In the genomic region with DNA sequence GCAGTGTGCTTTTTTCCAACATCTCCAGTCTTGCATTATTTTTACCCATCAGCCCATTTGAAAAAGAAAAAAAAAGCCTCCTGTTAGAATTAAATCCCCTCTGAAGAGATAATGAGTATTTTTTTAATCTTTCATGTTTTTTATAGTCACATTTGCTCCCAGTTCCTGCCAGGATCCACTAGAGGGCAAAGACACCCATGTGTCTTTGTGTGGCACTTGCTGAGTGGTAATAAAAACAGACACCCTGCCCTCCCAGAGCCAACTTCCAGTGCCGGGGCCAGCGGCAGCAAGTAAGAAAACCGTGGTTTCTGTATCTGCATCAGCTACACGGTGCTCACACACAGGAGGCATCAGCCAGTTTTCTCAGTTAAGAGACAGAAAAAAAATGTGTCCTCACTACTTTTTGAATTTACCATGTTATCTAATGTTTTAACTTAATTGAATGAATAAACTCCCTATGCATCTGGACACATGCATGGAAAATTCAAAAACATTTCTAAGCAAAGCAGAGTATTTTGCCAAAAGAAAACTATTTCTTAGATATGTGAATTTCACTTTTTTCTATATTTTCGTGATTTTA, we compare ENCODE assay signal across 10 cellular contexts.
DNase-seq lines count a peak whose midpoint lies in the region; ATAC-seq, FAIRE-seq and TF ChIP-seq lines count a peak whose summit lies in the region.
"Had no signal": no experiment of that assay in that cellular context is flagged by ENCODE, and none has a peak within 500 bp of the region (broad histone marks: within the 10 kb centered on the region; RNA-seq: fewer than 3 reads in every experiment).

No MANE protein-coding gene starts in this region.

- in situ Hi-C loops in IMR-90 (cut with MboI; ENCODE audit: low sequenced_read_pairs): no loop called here

- no peaks in the 10 kb centered on the region for H3K79me1 ChIP-seq in IMR-90 (ENCODE audit: low read depth in 1 of 2, low read length in 2 of 2)

- no peaks in the 10 kb centered on the region for H3K27me3 ChIP-seq in BLaER1
- H3K27me3 ChIP-seq in IMR-90 (ENCODE audit: control insufficient read depth, insufficient read depth, low read length): peaks cover 12% of the 10 kb centered on the region
- H3K27me3 ChIP-seq in astrocyte (ENCODE audit: insufficient read depth, low read length): peaks cover 23% of the 10 kb centered on the region

- H4K8ac ChIP-seq in IMR-90 (ENCODE audit: low read depth in 2 of 2, low read length in 2 of 2): no peak overlapping the region

- peak; percentile 45 for TF ChIP-seq RAD21 in IMR-90 (IDR thresholded peaks at IDR 0.05; ENCODE audit: low read length)

- no peaks in the 10 kb centered on the region for H3K79me2 ChIP-seq in astrocyte (ENCODE audit: insufficient read depth, low read length)

- no peak overlapping the region for H2BK120ac ChIP-seq in IMR-90 (ENCODE audit: low read depth, low read length)

- H3K9me1 ChIP-seq in IMR-90 (ENCODE audit: insufficient read depth, low read length): no peaks in the 10 kb centered on the region

- dilution Hi-C loops in IMR-90 (cut with HindIII; ENCODE audit: low sequenced_read_pairs, unreplicated experiment): no loop called here

- H3K4me1 ChIP-seq in BLaER1: peaks cover 12% of the 10 kb centered on the region
- H3K4me1 ChIP-seq in IMR-90 (ENCODE audit: control insufficient read depth, insufficient read depth, low read length): no peaks in the 10 kb centered on the region
- H3K4me1 ChIP-seq in astrocyte (ENCODE audit: insufficient read depth, low read length): no peaks in the 10 kb centered on the region
- no peaks in the 10 kb centered on the region for H3K4me1 ChIP-seq in mucosa of descending colon (ENCODE audit: low read depth)

- H3K36me3 Mint-ChIP-seq in astrocyte (ENCODE audit: low read depth, unreplicated experiment): no peaks in the 10 kb centered on the region
- H3K36me3 Mint-ChIP-seq in activated T-cell treated with anti-CD3 and anti-CD28 coated beads, Interleukin-2, amount 50 U/mL, for 72 hours (ENCODE audit: insufficient read depth in 2 of 2): no peaks in the 10 kb centered on the region

- no peak overlapping the region for H3K27ac ChIP-seq in BLaER1
- no peak overlapping the region for H3K27ac ChIP-seq in IMR-90 (ENCODE audit: insufficient read depth, low read length)
- H3K27ac ChIP-seq in astrocyte (ENCODE audit: low read depth, low read length): no peak overlapping the region

- H3K18ac ChIP-seq in IMR-90 (ENCODE audit: low read depth, low read length): no peak overlapping the region

- H2AFZ ChIP-seq in IMR-90 (replicated peaks; ENCODE audit: low read length, poor library complexity): no peak overlapping the region
- no peak overlapping the region for H2AFZ ChIP-seq in astrocyte (ENCODE audit: low read depth, low read length)

- no peak overlapping the region for H3K56ac ChIP-seq in IMR-90 (ENCODE audit: extremely low read depth, insufficient read depth, low read length)

- no peak overlapping the region for H3K4ac ChIP-seq in IMR-90 (ENCODE audit: low read depth, low read length)

- no peak overlapping the region for H2AK5ac ChIP-seq in IMR-90 (ENCODE audit: low read depth, low read length)

- no peak overlapping the region for H3K27ac Mint-ChIP-seq in astrocyte (ENCODE audit: unreplicated experiment)
- H3K27ac Mint-ChIP-seq in activated T-cell treated with anti-CD3 and anti-CD28 coated beads, Interleukin-2, amount 50 U/mL, for 72 hours: no peak overlapping the region

- no peak overlapping the region for H2BK20ac ChIP-seq in IMR-90 (ENCODE audit: low read depth, low read length)

- no peak for FAIRE-seq in astrocyte (lab: Jason Lieb, UNC)

- no peak overlapping the region for H2BK15ac ChIP-seq in IMR-90 (ENCODE audit: low read depth, low read length)

- H3K36me3 ChIP-seq in BLaER1 (no peaks in the 10 kb centered on the region), IMR-90 (ENCODE audit: control insufficient read depth, insufficient read depth, low read length) (no peaks in the 10 kb centered on the region), astrocyte (ENCODE audit: insufficient read depth, low read length) (no peaks in the 10 kb centered on the region), mucosa of descending colon (ENCODE audit: low read depth) (no peaks in the 10 kb centered on the region)

- BruUV-seq in IMR-90 (replicated peaks; lab: Mats Ljungman, UMichigan): no TSS peak

- H3K4me2 ChIP-seq in BLaER1 (0 out of 2 replicates have a peak overlapping the region, but pooled peaks have one; percentile 17), IMR-90 (ENCODE audit: low read depth, low read length) (no peak overlapping the region), astrocyte (ENCODE audit: low read length) (no peak overlapping the region)

- H3K14ac ChIP-seq in IMR-90 (replicated peaks; ENCODE audit: low read depth, low read length): no peak overlapping the region

- H3K23ac ChIP-seq in IMR-90 (ENCODE audit: low read depth, low read length): no peak overlapping the region

- H4K20me1 ChIP-seq in BLaER1 (no peaks in the 10 kb centered on the region), IMR-90 (ENCODE audit: insufficient read depth, low read length) (no peaks in the 10 kb centered on the region), astrocyte (ENCODE audit: insufficient read depth, low read length) (no peaks in the 10 kb centered on the region)

- peaks cover 3% of the 10 kb centered on the region for H3K4me1 Mint-ChIP-seq in astrocyte (ENCODE audit: low read depth, unreplicated experiment)
- no peaks in the 10 kb centered on the region for H3K4me1 Mint-ChIP-seq in activated T-cell treated with anti-CD3 and anti-CD28 coated beads, Interleukin-2, amount 50 U/mL, for 72 hours (ENCODE audit: low read depth)

- no peak overlapping the region for H3K9ac ChIP-seq in BLaER1
- H3K9ac ChIP-seq in IMR-90 (ENCODE audit: low read depth, low read length): no peak overlapping the region
- H3K9ac ChIP-seq in astrocyte (ENCODE audit: low read length): no peak overlapping the region

- no peak overlapping the region for H3K4me3 ChIP-seq in BLaER1
- H3K4me3 ChIP-seq in IMR-90 (ENCODE audit: insufficient read depth, low read depth, low read length): no peak overlapping the region
- H3K4me3 ChIP-seq in astrocyte (ENCODE audit: insufficient read depth, low read depth, low read length): no peak overlapping the region
- H3K4me3 ChIP-seq in mucosa of descending colon: no peak overlapping the region

- no peak for ATAC-seq in IMR-90 (ENCODE audit: low read depth)
- ATAC-seq in GM18505 (IDR thresholded peaks at IDR 0.05; ENCODE audit: unreplicated experiment): no peak
- no peak for ATAC-seq in mucosa of descending colon
- ATAC-seq in activated T-cell treated with anti-CD3 and anti-CD28 coated beads, Interleukin-2, amount 50 U/mL, for 72 hours (replicated peaks in 1 of 2): no peak

- H3K9me3 ChIP-seq in BLaER1: no peaks in the 10 kb centered on the region
- H3K9me3 ChIP-seq in IMR-90 (ENCODE audit: control insufficient read depth, insufficient read depth, low read length): no peaks in the 10 kb centered on the region
- no peaks in the 10 kb centered on the region for H3K9me3 ChIP-seq in astrocyte (ENCODE audit: insufficient read depth, low read depth, low read length)
- no peaks in the 10 kb centered on the region for H3K9me3 ChIP-seq in mucosa of descending colon

- H3K9me3 Mint-ChIP-seq in astrocyte (ENCODE audit: unreplicated experiment): peaks cover 3% of the 10 kb centered on the region
- peaks cover 2 to 4% of the 10 kb centered on the region in 2 donors for H3K9me3 Mint-ChIP-seq in activated T-cell treated with anti-CD3 and anti-CD28 coated beads, Interleukin-2, amount 50 U/mL, for 72 hours

- DNase-seq in IMR-90 (peak; percentile 18), astrocyte (ENCODE audit: low read depth) (no peak), myocyte (ENCODE audit: low read depth) (peak; percentile 51), AML-193 (lab: John Stamatoyannopoulos, UW) (no peak), mucosa of descending colon (no peak)
- DNase-seq in activated T-cell treated with anti-CD3 and anti-CD28 coated beads, Interleukin-2, amount 50 U/mL, for 72 hours: no peak
- DNase-seq: activated CD4-positive, alpha-beta T cell treated with anti-CD3 and anti-CD28 coated beads, Interleukin-2, amount 50 U/mL, for 4 hours; amniotic stem cell had no signal

- no peak overlapping the region for H3K4me3 Mint-ChIP-seq in astrocyte (ENCODE audit: unreplicated experiment)
- no peak overlapping the region for H3K4me3 Mint-ChIP-seq in activated T-cell treated with anti-CD3 and anti-CD28 coated beads, Interleukin-2, amount 50 U/mL, for 72 hours

- intact Hi-C loops in IMR-90 (cut with micrococcal nuclease): no loop called here
- intact Hi-C loops in mucosa of descending colon (cut with DNase I, micrococcal nuclease): no loop called here

- TF ChIP-seq POLR2A in IMR-90 (IDR thresholded peaks at IDR 0.05; ENCODE audit: low read depth, low read length): no peak
- no peak for TF ChIP-seq POLR2A in GM18505 (IDR thresholded peaks at IDR 0.05; ENCODE audit: borderline replicate concordance, extremely low read depth, insufficient read depth, insufficient read length)

- peaks cover 32% of the 10 kb centered on the region for H3K27me3 Mint-ChIP-seq in astrocyte (ENCODE audit: low read depth, unreplicated experiment)
- H3K27me3 Mint-ChIP-seq in activated T-cell treated with anti-CD3 and anti-CD28 coated beads, Interleukin-2, amount 50 U/mL, for 72 hours (ENCODE audit: low read depth): peaks cover 33% of the 10 kb centered on the region

- no peak overlapping the region for H2AK9ac ChIP-seq in IMR-90 (replicated peaks; ENCODE audit: low read depth, low read length, poor library complexity)

- H2BK5ac ChIP-seq in IMR-90 (ENCODE audit: low read depth, low read length, poor library complexity, severe bottlenecking): no peak overlapping the region

- no CpG with 5 or more reads among the region's 5 CpGs for WGBS in IMR-90 (ENCODE audit: extremely low coverage in 2 of 2, insufficient read length in 1 of 2), 2 experiments

- TF ChIP-seq CTCF in IMR-90 (conservative IDR thresholded peaks at IDR 0.05; ENCODE audit: low read depth, low read length) (peak; percentile 42), astrocyte (IDR thresholded peaks at IDR 0.05; ENCODE audit: insufficient read depth, low read depth, low read length) (peak; percentile 47), mucosa of descending colon (IDR thresholded peaks at IDR 0.05) (no peak)

- CTCF ChIA-PET in IMR-90 (lab: Yijun Ruan, JAX): no interaction called here

- H4K91ac ChIP-seq in IMR-90 (ENCODE audit: insufficient read depth, low read depth, low read length): no peak overlapping the region

- H4K5ac ChIP-seq in IMR-90 (ENCODE audit: low read depth, low read length): no peak overlapping the region

- POLR2A ChIA-PET in IMR-90 (lab: Charles Lee; ENCODE audit: unreplicated experiment): no interaction called here

TF ChIP-seq in IMR-90, 13 proteins besides CTCF, POLR2A, EP300 and RAD21:
- TF ChIP-seq SMC3 (IDR thresholded peaks at IDR 0.05; ENCODE audit: low read depth, low read length): 0 out of 2 replicates have a peak, but pooled peaks have one; percentile 21
- TF ChIP-seq CEBPB (IDR thresholded peaks at IDR 0.05; ENCODE audit: low read depth, low read length): no peak

Comparison
In these comparisons a context has a peak if more than half of its experiments do, and no peak if none do; other contexts are left out.
1. DNase-seq: peak in IMR-90 (single experiment) and myocyte (single experiment); none in astrocyte (single experiment), AML-193 (0 of 2), mucosa of descending colon (0 of 3) and activated T-cell treated with anti-CD3 and anti-CD28 coated beads, Interleukin-2, amount 50 U/mL, for 72 hours (0 of 2).